Comparison of ENCODE assay signal across 19 cellular contexts in genomic region chr13:112233256-112233655, GRCh38.
"Had no signal": no experiment of that assay in that cellular context is flagged by ENCODE, and none has a peak within 500 bp of the region (broad histone marks: within the 10 kb centered on the region; RNA-seq: fewer than 3 reads in every experiment).

No MANE protein-coding gene starts in this region.

- H3K9ac ChIP-seq: parathyroid adenoma had no signal

- DNase-seq: heart right ventricle; left ventricle myocardium inferior; naive B cell; natural killer cell; occipital lobe; right lobe of liver; stimulated activated CD4-positive, alpha-beta T cell treated with anti-CD3 and anti-CD28 coated beads, Interleukin-4, amount 100 ng/mL, for 24 hours; stimulated activated naive CD4-positive, alpha-beta T cell; trophoblast cell had no signal

- H3K27me3 ChIP-seq: neutrophil, right atrium auricular region, right lobe of liver, tibial artery, vagina had no signal

- H3K9me3 ChIP-seq: left ventricle myocardium inferior, neutrophil, right atrium auricular region, right lobe of liver, suprapubic skin, thoracic aorta, vagina had no signal

- H3K36me3 ChIP-seq: heart right ventricle, left ventricle myocardium inferior, neutrophil, right atrium auricular region, right lobe of liver, suprapubic skin, thoracic aorta, tibial artery, vagina had no signal

- H3K4me1 ChIP-seq: heart right ventricle, left ventricle myocardium inferior, parathyroid adenoma, right atrium auricular region, suprapubic skin, tibial artery, vagina had no signal

- H3K27ac ChIP-seq: heart right ventricle, hepatocyte, left ventricle myocardium inferior, neutrophil, parathyroid adenoma, right atrium auricular region, right lobe of liver, skin epidermis, suprapubic skin, thoracic aorta, tibial artery, vagina had no signal

- ATAC-seq: heart right ventricle; right lobe of liver; stimulated activated effector memory CD8-positive, alpha-beta T cell treated with anti-CD3 and anti-CD28 coated beads, Interleukin-12 subunit alpha, Interleukin-12 subunit beta, amount 100 ng/mL, for 72 hours had no signal

- H3K4me3 ChIP-seq: heart right ventricle, hepatocyte, left ventricle myocardium inferior, right atrium auricular region, right lobe of liver, skin epidermis, suprapubic skin, thoracic aorta, tibial artery, vagina had no signal

- H3K4me2 ChIP-seq: hepatocyte had no signal

- H3K79me2 ChIP-seq: hepatocyte, parathyroid adenoma had no signal

- H2AFZ ChIP-seq: hepatocyte, parathyroid adenoma had no signal
